In genomic region chr13:75217949-75218348, GRCh38 we compare ENCODE assay signal across 1 cellular context.
TF ChIP-seq lines count a peak whose summit lies in the region.

No MANE protein-coding gene starts in this region.

TF ChIP-seq in GM23338, 12 proteins besides CTCF, POLR2A, EP300 and RAD21 (continued from another document):
- TF ChIP-seq, protein P1, sequence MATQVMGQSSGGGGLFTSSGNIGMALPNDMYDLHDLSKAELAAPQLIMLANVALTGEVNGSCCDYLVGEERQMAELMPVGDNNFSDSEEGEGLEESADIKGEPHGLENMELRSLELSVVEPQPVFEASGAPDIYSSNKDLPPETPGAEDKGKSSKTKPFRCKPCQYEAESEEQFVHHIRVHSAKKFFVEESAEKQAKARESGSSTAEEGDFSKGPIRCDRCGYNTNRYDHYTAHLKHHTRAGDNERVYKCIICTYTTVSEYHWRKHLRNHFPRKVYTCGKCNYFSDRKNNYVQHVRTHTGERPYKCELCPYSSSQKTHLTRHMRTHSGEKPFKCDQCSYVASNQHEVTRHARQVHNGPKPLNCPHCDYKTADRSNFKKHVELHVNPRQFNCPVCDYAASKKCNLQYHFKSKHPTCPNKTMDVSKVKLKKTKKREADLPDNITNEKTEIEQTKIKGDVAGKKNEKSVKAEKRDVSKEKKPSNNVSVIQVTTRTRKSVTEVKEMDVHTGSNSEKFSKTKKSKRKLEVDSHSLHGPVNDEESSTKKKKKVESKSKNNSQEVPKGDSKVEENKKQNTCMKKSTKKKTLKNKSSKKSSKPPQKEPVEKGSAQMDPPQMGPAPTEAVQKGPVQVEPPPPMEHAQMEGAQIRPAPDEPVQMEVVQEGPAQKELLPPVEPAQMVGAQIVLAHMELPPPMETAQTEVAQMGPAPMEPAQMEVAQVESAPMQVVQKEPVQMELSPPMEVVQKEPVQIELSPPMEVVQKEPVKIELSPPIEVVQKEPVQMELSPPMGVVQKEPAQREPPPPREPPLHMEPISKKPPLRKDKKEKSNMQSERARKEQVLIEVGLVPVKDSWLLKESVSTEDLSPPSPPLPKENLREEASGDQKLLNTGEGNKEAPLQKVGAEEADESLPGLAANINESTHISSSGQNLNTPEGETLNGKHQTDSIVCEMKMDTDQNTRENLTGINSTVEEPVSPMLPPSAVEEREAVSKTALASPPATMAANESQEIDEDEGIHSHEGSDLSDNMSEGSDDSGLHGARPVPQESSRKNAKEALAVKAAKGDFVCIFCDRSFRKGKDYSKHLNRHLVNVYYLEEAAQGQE (IDR thresholded peaks at IDR 0.05; ENCODE audit: unreplicated experiment) = no peak
- TF ChIP-seq, protein P2, sequence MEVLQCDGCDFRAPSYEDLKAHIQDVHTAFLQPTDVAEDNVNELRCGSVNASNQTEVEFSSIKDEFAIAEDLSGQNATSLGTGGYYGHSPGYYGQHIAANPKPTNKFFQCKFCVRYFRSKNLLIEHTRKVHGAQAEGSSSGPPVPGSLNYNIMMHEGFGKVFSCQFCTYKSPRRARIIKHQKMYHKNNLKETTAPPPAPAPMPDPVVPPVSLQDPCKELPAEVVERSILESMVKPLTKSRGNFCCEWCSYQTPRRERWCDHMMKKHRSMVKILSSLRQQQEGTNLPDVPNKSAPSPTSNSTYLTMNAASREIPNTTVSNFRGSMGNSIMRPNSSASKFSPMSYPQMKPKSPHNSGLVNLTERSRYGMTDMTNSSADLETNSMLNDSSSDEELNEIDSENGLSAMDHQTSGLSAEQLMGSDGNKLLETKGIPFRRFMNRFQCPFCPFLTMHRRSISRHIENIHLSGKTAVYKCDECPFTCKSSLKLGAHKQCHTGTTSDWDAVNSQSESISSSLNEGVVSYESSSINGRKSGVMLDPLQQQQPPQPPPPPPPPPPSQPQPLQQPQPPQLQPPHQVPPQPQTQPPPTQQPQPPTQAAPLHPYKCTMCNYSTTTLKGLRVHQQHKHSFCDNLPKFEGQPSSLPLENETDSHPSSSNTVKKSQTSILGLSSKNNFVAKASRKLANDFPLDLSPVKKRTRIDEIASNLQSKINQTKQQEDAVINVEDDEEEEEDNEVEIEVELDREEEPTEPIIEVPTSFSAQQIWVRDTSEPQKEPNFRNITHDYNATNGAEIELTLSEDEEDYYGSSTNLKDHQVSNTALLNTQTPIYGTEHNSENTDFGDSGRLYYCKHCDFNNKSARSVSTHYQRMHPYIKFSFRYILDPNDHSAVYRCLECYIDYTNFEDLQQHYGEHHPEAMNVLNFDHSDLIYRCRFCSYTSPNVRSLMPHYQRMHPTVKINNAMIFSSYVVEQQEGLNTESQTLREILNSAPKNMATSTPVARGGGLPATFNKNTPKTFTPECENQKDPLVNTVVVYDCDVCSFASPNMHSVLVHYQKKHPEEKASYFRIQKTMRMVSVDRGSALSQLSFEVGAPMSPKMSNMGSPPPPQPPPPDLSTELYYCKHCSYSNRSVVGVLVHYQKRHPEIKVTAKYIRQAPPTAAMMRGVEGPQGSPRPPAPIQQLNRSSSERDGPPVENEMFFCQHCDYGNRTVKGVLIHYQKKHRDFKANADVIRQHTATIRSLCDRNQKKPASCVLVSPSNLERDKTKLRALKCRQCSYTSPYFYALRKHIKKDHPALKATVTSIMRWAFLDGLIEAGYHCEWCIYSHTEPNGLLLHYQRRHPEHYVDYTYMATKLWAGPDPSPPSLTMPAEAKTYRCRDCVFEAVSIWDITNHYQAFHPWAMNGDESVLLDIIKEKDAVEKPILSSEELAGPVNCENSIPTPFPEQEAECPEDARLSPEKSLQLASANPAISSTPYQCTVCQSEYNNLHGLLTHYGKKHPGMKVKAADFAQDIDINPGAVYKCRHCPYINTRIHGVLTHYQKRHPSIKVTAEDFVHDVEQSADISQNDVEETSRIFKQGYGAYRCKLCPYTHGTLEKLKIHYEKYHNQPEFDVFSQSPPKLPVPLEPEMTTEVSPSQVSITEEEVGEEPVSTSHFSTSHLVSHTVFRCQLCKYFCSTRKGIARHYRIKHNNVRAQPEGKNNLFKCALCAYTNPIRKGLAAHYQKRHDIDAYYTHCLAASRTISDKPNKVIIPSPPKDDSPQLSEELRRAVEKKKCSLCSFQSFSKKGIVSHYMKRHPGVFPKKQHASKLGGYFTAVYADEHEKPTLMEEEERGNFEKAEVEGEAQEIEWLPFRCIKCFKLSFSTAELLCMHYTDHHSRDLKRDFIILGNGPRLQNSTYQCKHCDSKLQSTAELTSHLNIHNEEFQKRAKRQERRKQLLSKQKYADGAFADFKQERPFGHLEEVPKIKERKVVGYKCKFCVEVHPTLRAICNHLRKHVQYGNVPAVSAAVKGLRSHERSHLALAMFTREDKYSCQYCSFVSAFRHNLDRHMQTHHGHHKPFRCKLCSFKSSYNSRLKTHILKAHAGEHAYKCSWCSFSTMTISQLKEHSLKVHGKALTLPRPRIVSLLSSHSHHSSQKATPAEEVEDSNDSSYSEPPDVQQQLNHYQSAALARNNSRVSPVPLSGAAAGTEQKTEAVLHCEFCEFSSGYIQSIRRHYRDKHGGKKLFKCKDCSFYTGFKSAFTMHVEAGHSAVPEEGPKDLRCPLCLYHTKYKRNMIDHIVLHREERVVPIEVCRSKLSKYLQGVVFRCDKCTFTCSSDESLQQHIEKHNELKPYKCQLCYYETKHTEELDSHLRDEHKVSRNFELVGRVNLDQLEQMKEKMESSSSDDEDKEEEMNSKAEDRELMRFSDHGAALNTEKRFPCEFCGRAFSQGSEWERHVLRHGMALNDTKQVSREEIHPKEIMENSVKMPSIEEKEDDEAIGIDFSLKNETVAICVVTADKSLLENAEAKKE (CRISPR knock-in tag; IDR thresholded peaks at IDR 0.05) = no peak
- TF ChIP-seq POLR2AphosphoS5 (IDR thresholded peaks at IDR 0.05; ENCODE audit: low read depth) (no peak), ZNF114 (CRISPR knock-in tag; IDR thresholded peaks at IDR 0.05) (no peak)
TF ChIP-seq in GM23338: peak in this region for 0.
